22 cellular contexts compared by ENCODE assay signal in the genomic region with DNA sequence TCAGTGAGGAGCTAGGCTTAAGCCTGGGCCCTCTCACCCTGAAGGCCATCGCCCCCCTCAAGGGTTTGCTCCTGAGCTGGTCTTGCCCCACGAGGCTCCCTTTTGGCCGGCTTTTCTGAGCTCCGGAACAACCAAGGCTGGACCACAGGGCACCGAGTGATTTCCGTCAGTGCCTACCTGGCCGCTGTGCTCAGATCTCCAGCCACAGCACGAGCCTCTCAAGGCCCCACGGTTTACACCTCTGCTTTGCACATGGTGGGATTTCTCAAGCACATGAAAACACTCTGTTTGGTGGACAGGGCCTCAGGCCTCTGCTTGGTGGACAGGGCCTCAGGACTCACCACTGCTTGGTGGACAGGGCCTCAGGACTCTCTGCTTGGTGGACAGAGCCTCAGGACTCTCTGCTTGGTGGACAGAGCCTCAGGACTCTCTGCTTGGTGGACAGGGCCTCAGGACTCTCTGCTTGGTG. TPM values are rescaled to one million over a fixed set of nuclear protein-coding genes. Genes with fewer than 3 reads are reported as not detected.
DNase-seq lines count a peak whose midpoint lies in the region; ATAC-seq, FAIRE-seq and TF ChIP-seq lines count a peak whose summit lies in the region.
"Had no signal": no experiment of that assay in that cellular context is flagged by ENCODE, and none has a peak within 500 bp of the region (broad histone marks: within the 10 kb centered on the region; RNA-seq: fewer than 3 reads in every experiment).

No MANE protein-coding gene starts in this region.

- H4K20me1 ChIP-seq in astrocyte (ENCODE audit: insufficient read depth, low read length) (peaks cover 48% of the 10 kb centered on the region), GM23338 (replicated peaks; ENCODE audit: insufficient read depth) (0 out of 2 replicates have a peak, but pooled peaks cover 5% of the 10 kb centered on the region)

- peaks cover 78% of the 10 kb centered on the region for H3K36me3 Mint-ChIP-seq in activated T-cell treated with anti-CD3 and anti-CD28 coated beads, Interleukin-2, amount 50 U/mL, for 24 hours (ENCODE audit: low read depth)
- peaks cover 2% of the 10 kb centered on the region in 2 donors for H3K36me3 Mint-ChIP-seq in activated T-cell treated with anti-CD3 and anti-CD28 coated beads, Interleukin-2, amount 50 U/mL, for 72 hours (ENCODE audit: insufficient read depth in 2 of 2)
- H3K36me3 Mint-ChIP-seq in astrocyte (ENCODE audit: low read depth, unreplicated experiment) = peaks cover 53% of the 10 kb centered on the region
- peaks cover 79% of the 10 kb centered on the region for H3K36me3 Mint-ChIP-seq in GM23338 (ENCODE audit: low read depth)

- H3F3A ChIP-seq in GM23338 (replicated peaks; ENCODE audit: low read depth) = no peaks in the 10 kb centered on the region

- no peak for FAIRE-seq in astrocyte (lab: Jason Lieb, UNC)
- FAIRE-seq in HTR-8/SVneo (lab: Jason Lieb, UNC) = no peak

- no peak overlapping the region for H2BK120ac ChIP-seq in mesenchymal stem cell (ENCODE audit: low read depth, low read length)

- H3K4me3 Mint-ChIP-seq in activated T-cell treated with anti-CD3 and anti-CD28 coated beads, Interleukin-2, amount 50 U/mL, for 24 hours = no peak overlapping the region
- H3K4me3 Mint-ChIP-seq in activated T-cell treated with anti-CD3 and anti-CD28 coated beads, Interleukin-2, amount 50 U/mL, for 72 hours = no peak overlapping the region
- H3K4me3 Mint-ChIP-seq in astrocyte (ENCODE audit: unreplicated experiment) (peak overlapping the region; percentile 64), GM23338 (no peak overlapping the region)
- H3K4me3 Mint-ChIP-seq: activated B cell treated with CpG ODN at 0.5 μM for 24 hours; activated CD8-positive, alpha-beta T cell treated with anti-CD3 and anti-CD28 coated beads, Interleukin-2, amount 10 ng/mL, durations not matched to agents 7 days and 5 days; activated T-helper 1 cell treated with anti-CD3 and anti-CD28 coated beads, Interleukin-12 subunit alpha, Interleukin-12 subunit beta, Interleukin-2, Interleukin-4 antibody, amounts not matched to agents 30 ng/mL and 10 ng/mL and 1 ng/mL, durations not matched to agents 14 hours and 24 hours and 36 hours; CD4-positive, alpha-beta T cell; nephron; T-helper 1 cell treated with Interleukin-12 subunit alpha and Interleukin-12 subunit beta and Interleukin-4 antibody, amounts not matched to agents 30 μg/mL and 1 μg/mL, for 36 hours had no signal

- no peak for TF ChIP-seq CTCF in astrocyte (IDR thresholded peaks at IDR 0.05; ENCODE audit: insufficient read depth, low read depth, low read length)
- no peak for TF ChIP-seq CTCF in GM23338 (conservative IDR thresholded peaks at IDR 0.05; ENCODE audit: low read depth in 2 of 2)

- H3K27me3 Mint-ChIP-seq in activated T-cell treated with anti-CD3 and anti-CD28 coated beads, Interleukin-2, amount 50 U/mL, for 24 hours = no peaks in the 10 kb centered on the region
- H3K27me3 Mint-ChIP-seq in activated T-cell treated with anti-CD3 and anti-CD28 coated beads, Interleukin-2, amount 50 U/mL, for 72 hours (ENCODE audit: low read depth) = no peaks in the 10 kb centered on the region
- H3K27me3 Mint-ChIP-seq in astrocyte (ENCODE audit: low read depth, unreplicated experiment) (no peaks in the 10 kb centered on the region), GM23338 (ENCODE audit: insufficient read depth, low read depth, poor library complexity) (peaks cover 14% of the 10 kb centered on the region)
- H3K27me3 Mint-ChIP-seq: activated B cell treated with CpG ODN at 0.5 μM for 24 hours; CD4-positive, alpha-beta T cell; progenitor cell of endocrine pancreas had no signal

- H3K23ac ChIP-seq in mesenchymal stem cell (ENCODE audit: low read length in 2 of 2) = no peak overlapping the region

- H3K27ac Mint-ChIP-seq in activated T-cell treated with anti-CD3 and anti-CD28 coated beads, Interleukin-2, amount 50 U/mL, for 24 hours = peak overlapping the region; percentile 62
- H3K27ac Mint-ChIP-seq in activated T-cell treated with anti-CD3 and anti-CD28 coated beads, Interleukin-2, amount 50 U/mL, for 72 hours = no peak overlapping the region
- peak overlapping the region; percentile 100 for H3K27ac Mint-ChIP-seq in astrocyte (ENCODE audit: unreplicated experiment)
- H3K27ac Mint-ChIP-seq in GM23338 = no peak overlapping the region
- H3K27ac Mint-ChIP-seq: activated T-helper 1 cell treated with anti-CD3 and anti-CD28 coated beads, Interleukin-12 subunit alpha, Interleukin-12 subunit beta, Interleukin-2, Interleukin-4 antibody, amounts not matched to agents 30 ng/mL and 10 ng/mL and 1 ng/mL, durations not matched to agents 14 hours and 24 hours and 36 hours; CD4-positive, alpha-beta T cell had no signal

- peaks cover 3% of the 10 kb centered on the region for H3K79me2 ChIP-seq in astrocyte (ENCODE audit: insufficient read depth, low read length)
- H3K79me2 ChIP-seq in GM23338 (replicated peaks; ENCODE audit: insufficient read depth) = peaks cover 8% of the 10 kb centered on the region; the same call in 1 of the 2 replicates

- peaks cover 19% of the 10 kb centered on the region for H3K79me1 ChIP-seq in mesenchymal stem cell (replicated peaks; ENCODE audit: low read length, poor library complexity, severe bottlenecking)

- no peak overlapping the region for H4K91ac ChIP-seq in mesenchymal stem cell (ENCODE audit: low read length)

- H3K9me3 Mint-ChIP-seq in activated T-cell treated with anti-CD3 and anti-CD28 coated beads, Interleukin-2, amount 50 U/mL, for 24 hours = no peaks in the 10 kb centered on the region
- H3K9me3 Mint-ChIP-seq in activated T-cell treated with anti-CD3 and anti-CD28 coated beads, Interleukin-2, amount 50 U/mL, for 72 hours = no peaks in the 10 kb centered on the region
- H3K9me3 Mint-ChIP-seq in astrocyte (ENCODE audit: unreplicated experiment) (peaks cover 43% of the 10 kb centered on the region), GM23338 (no peaks in the 10 kb centered on the region; the same call in 1 of the 3 replicates)
- H3K9me3 Mint-ChIP-seq: activated B cell treated with CpG ODN at 0.5 μM for 24 hours; activated T-helper 1 cell treated with anti-CD3 and anti-CD28 coated beads, Interleukin-12 subunit alpha, Interleukin-12 subunit beta, Interleukin-2, Interleukin-4 antibody, amounts not matched to agents 30 ng/mL and 10 ng/mL and 1 ng/mL, durations not matched to agents 14 hours and 24 hours and 36 hours; CD4-positive, alpha-beta T cell; T-helper 1 cell treated with Interleukin-12 subunit alpha and Interleukin-12 subunit beta and Interleukin-4 antibody, amounts not matched to agents 30 μg/mL and 1 μg/mL, for 36 hours had no signal

- H3K4me2 ChIP-seq in astrocyte (ENCODE audit: low read length) (no peak overlapping the region), mesenchymal stem cell (ENCODE audit: low read length, poor library complexity, severe bottlenecking) (no peak overlapping the region), GM23338 (no peak overlapping the region)

- H3K4me1 ChIP-seq in astrocyte (ENCODE audit: insufficient read depth, low read length) = no peaks in the 10 kb centered on the region
- peaks cover 6% of the 10 kb centered on the region for H3K4me1 ChIP-seq in mesenchymal stem cell (ENCODE audit: control insufficient read depth, insufficient read depth, low read depth, low read length)
- H3K4me1 ChIP-seq in GM23338 (ENCODE audit: insufficient read depth) = no peaks in the 10 kb centered on the region
- H3K4me1 ChIP-seq: adrenal gland had no signal

- H3K27ac ChIP-seq in astrocyte (ENCODE audit: low read depth, low read length) (no peak overlapping the region), mesenchymal stem cell (ENCODE audit: low read length, poor library complexity, severe bottlenecking) (peak overlapping the region; percentile 88), temporal lobe (ENCODE audit: low read depth, low read length) (peak overlapping the region; percentile 7), GM23338 (ENCODE audit: low read depth) (no peak overlapping the region)

- no peak overlapping the region for H2BK15ac ChIP-seq in mesenchymal stem cell (ENCODE audit: low read depth, poor library complexity, severe bottlenecking)

- no peak overlapping the region for H2AFZ ChIP-seq in astrocyte (ENCODE audit: low read depth, low read length)
- no peak overlapping the region for H2AFZ ChIP-seq in mesenchymal stem cell (ENCODE audit: low read depth, low read length)
- H2AFZ ChIP-seq in GM23338 = no peak overlapping the region

- H3K9me2 ChIP-seq in GM23338 (ENCODE audit: insufficient read depth) = no peaks in the 10 kb centered on the region

- H3K4me3 ChIP-seq in astrocyte (ENCODE audit: insufficient read depth, low read depth, low read length) (no peak overlapping the region), mesenchymal stem cell (ENCODE audit: insufficient read depth in 1 of 2, low read depth in 1 of 2, low read length in 2 of 2) (no peak overlapping the region), GM23338 (no peak overlapping the region)
- H3K4me3 ChIP-seq: adrenal gland had no signal

- ATAC-seq in activated T-cell treated with anti-CD3 and anti-CD28 coated beads, Interleukin-2, amount 50 U/mL, for 72 hours (replicated peaks in 1 of 2) = no peak
- ATAC-seq in GM23338 = no peak
- ATAC-seq: activated CD8-positive, alpha-beta T cell treated with anti-CD3 and anti-CD28 coated beads, Interleukin-2, amount 10 ng/mL, durations not matched to agents 7 days and 5 days had no signal

- H3K9ac ChIP-seq in astrocyte (ENCODE audit: low read length) = no peak overlapping the region
- no peak overlapping the region for H3K9ac ChIP-seq in mesenchymal stem cell (ENCODE audit: low read length)

- H3K14ac ChIP-seq in mesenchymal stem cell (ENCODE audit: low read length in 2 of 2) = no peak overlapping the region

- H3K18ac ChIP-seq in mesenchymal stem cell (ENCODE audit: low read depth in 1 of 2, low read length in 2 of 2) = no peak overlapping the region

- H3K36me3 ChIP-seq in astrocyte (ENCODE audit: insufficient read depth, low read length) (peaks cover 16% of the 10 kb centered on the region), mesenchymal stem cell (ENCODE audit: control insufficient read depth in 1 of 2, insufficient read depth in 2 of 2, low read depth in 1 of 2, low read length in 2 of 2) (peaks cover 57 to 68% of the 10 kb centered on the region in 2 experiments), GM23338 (ENCODE audit: insufficient read depth) (peaks cover 9% of the 10 kb centered on the region; the same call in 1 of the 2 replicates)

- WGBS in mesenchymal stem cell = 98% methylated on average over 9 of the region's 9 CpGs

- no peaks in the 10 kb centered on the region for H3K27me3 ChIP-seq in astrocyte (ENCODE audit: insufficient read depth, low read length)
- no peaks in the 10 kb centered on the region for H3K27me3 ChIP-seq in mesenchymal stem cell (ENCODE audit: control insufficient read depth in 1 of 2, insufficient read depth in 1 of 2, low read length in 2 of 2)
- no peaks in the 10 kb centered on the region for H3K27me3 ChIP-seq in GM23338 (ENCODE audit: insufficient read depth)
- H3K27me3 ChIP-seq: adrenal gland had no signal

- peaks cover 12% of the 10 kb centered on the region for H3K4me1 Mint-ChIP-seq in activated T-cell treated with anti-CD3 and anti-CD28 coated beads, Interleukin-2, amount 50 U/mL, for 24 hours (ENCODE audit: low read depth)
- H3K4me1 Mint-ChIP-seq in activated T-cell treated with anti-CD3 and anti-CD28 coated beads, Interleukin-2, amount 50 U/mL, for 72 hours (ENCODE audit: low read depth) = no peaks in the 10 kb centered on the region
- H3K4me1 Mint-ChIP-seq in astrocyte (ENCODE audit: low read depth, unreplicated experiment) = peaks cover 19% of the 10 kb centered on the region
- peaks cover 8% of the 10 kb centered on the region; the same call in 1 of the 3 replicates for H3K4me1 Mint-ChIP-seq in GM23338
- H3K4me1 Mint-ChIP-seq: activated B cell treated with CpG ODN at 0.5 μM for 24 hours had no signal

- no peak overlapping the region for H4K8ac ChIP-seq in mesenchymal stem cell (ENCODE audit: low read length)

- no peak for DNase-seq in activated T-cell treated with anti-CD3 and anti-CD28 coated beads, Interleukin-2, amount 50 U/mL, for 24 hours
- no peak for DNase-seq in activated T-cell treated with anti-CD3 and anti-CD28 coated beads, Interleukin-2, amount 50 U/mL, for 72 hours
- DNase-seq in astrocyte (ENCODE audit: low read depth) (no peak), mesenchymal stem cell (no peak), GM23338 (ENCODE audit: low spot score) (no peak), NCI-H774 (lab: John Stamatoyannopoulos, UW) (no peak), HTR-8/SVneo (ENCODE audit: insufficient read length, low spot score) (no peak)
- DNase-seq: activated B cell treated with CpG ODN at 0.5 μM for 24 hours; activated CD8-positive, alpha-beta T cell treated with anti-CD3 and anti-CD28 coated beads, Interleukin-2, amount 10 ng/mL, durations not matched to agents 7 days and 5 days; adrenal gland; caudate nucleus; CD4-positive, alpha-beta T cell; effector CD4-positive, alpha-beta T cell; NCI-H146; SIG-M5; stimulated activated CD8-positive, alpha-beta memory T cell treated with anti-CD3 and anti-CD28 coated beads, Interleukin-4, amount 100 ng/mL, for 48 hours had no signal

- H2BK5ac ChIP-seq in mesenchymal stem cell (ENCODE audit: low read depth, low read length, poor library complexity, severe bottlenecking) = no peak overlapping the region

- H2BK12ac ChIP-seq in mesenchymal stem cell (ENCODE audit: low read length in 2 of 2) = no peak overlapping the region

- no peak overlapping the region for H3K4ac ChIP-seq in mesenchymal stem cell (ENCODE audit: low read depth in 1 of 2, low read length in 2 of 2)

- no peak overlapping the region for H2AK5ac ChIP-seq in mesenchymal stem cell (ENCODE audit: low read length, severe bottlenecking)

- H3K9me3 ChIP-seq in astrocyte (ENCODE audit: insufficient read depth, low read depth, low read length) (peaks cover 5% of the 10 kb centered on the region), mesenchymal stem cell (ENCODE audit: control insufficient read depth, low read length) (no peaks in the 10 kb centered on the region)
- H3K9me3 ChIP-seq: adrenal gland had no signal

RNA-seq across cellular contexts. Expression of a gene that starts 15.8 kb away (rescaled TPM):
- total RNA-seq in activated T-cell treated with anti-CD3 and anti-CD28 coated beads, Interleukin-2, amount 50 U/mL, for 72 hours = 10 to 100 TPM; 78.6 to 80.2 TPM
- 131 TPM in 2 replicates for total RNA-seq in astrocyte
- 63.5 TPM for polyA plus RNA-seq in mesenchymal stem cell (2013, experiment 1 of 2)
- polyA plus RNA-seq in mesenchymal stem cell (2013, experiment 2 of 2) = 62.4 TPM
- 79.2 TPM for total RNA-seq in temporal lobe
- total RNA-seq in GM23338 (2014; rRNA removed; shearing (Covaris generic)) = 110 and 142 TPM in 2 replicates
- polyA plus RNA-seq in GM23338 (2016; fragmentation: Nextera tagmentation; extraction: Ambion mirVana) = 39.9 and 41.7 TPM in 2 replicates

RNA-seq across cellular contexts. Expression of a gene that starts 34.3 kb away (rescaled TPM):
- total RNA-seq in activated T-cell treated with anti-CD3 and anti-CD28 coated beads, Interleukin-2, amount 50 U/mL, for 72 hours = 1 to 10 TPM; 2.5 to 5.1 TPM
- total RNA-seq in astrocyte (0.10 and 0.50 TPM in 2 replicates), temporal lobe (not detected)
- polyA plus RNA-seq in mesenchymal stem cell (2013, experiment 1 of 2) = not detected
- not detected for polyA plus RNA-seq in mesenchymal stem cell (2013, experiment 2 of 2)
- 36.2 and 46.4 TPM in 2 replicates for total RNA-seq in GM23338 (2014; rRNA removed; shearing (Covaris generic))
- 9.1 and 9.8 TPM in 2 replicates for polyA plus RNA-seq in GM23338 (2016; fragmentation: Nextera tagmentation; extraction: Ambion mirVana)
- total RNA-seq: lung microvascular endothelial cell had no signal
- polyA plus RNA-seq: adrenal gland had no signal

Comparison
In these comparisons a context has a peak if more than half of its experiments do, and no peak if none do; other contexts are left out.
1. H3K27ac Mint-ChIP-seq: peak in activated T-cell treated with anti-CD3 and anti-CD28 coated beads, Interleukin-2, amount 50 U/mL, for 24 hours (single experiment) and astrocyte (single experiment); none in activated T-cell treated with anti-CD3 and anti-CD28 coated beads, Interleukin-2, amount 50 U/mL, for 72 hours (single experiment) and GM23338 (single experiment).
2. H3K27ac ChIP-seq: peak in mesenchymal stem cell (single experiment) and temporal lobe (single experiment); none in astrocyte (single experiment) and GM23338 (single experiment).